In genomic region chr3:72155391-72156064, GRCh38 we compare ENCODE assay signal across 8 cellular contexts.
DNase-seq lines count a peak whose midpoint lies in the region; TF ChIP-seq lines count a peak whose summit lies in the region.

No MANE protein-coding gene starts in this region.

- no peak overlapping the region for H3K18ac ChIP-seq in H9 (ENCODE audit: insufficient read length, low read depth, low read length)

- H2BK120ac ChIP-seq in H9 (ENCODE audit: low read depth, low read length, poor library complexity, severe bottlenecking) = no peak overlapping the region

- H4K91ac ChIP-seq in H9 (ENCODE audit: insufficient read length, low read depth, low read length) = no peak overlapping the region

- H3K4me3 ChIP-seq in AG10803 (ENCODE audit: low read length) (peak overlapping the region; percentile 8; the same call in 1 of the 2 replicates), fibroblast of lung (replicated peaks in 1 of 4; ENCODE audit: control extremely low read depth in 1 of 4, insufficient read depth in 1 of 4, low read depth in 3 of 4, low read length in 4 of 4) (no peak overlapping the region), osteoblast (ENCODE audit: insufficient read depth, low read length) (no peak overlapping the region)

- no CpG with 5 or more reads among the region's 12 CpGs for WGBS in H9 (ENCODE audit: extremely low coverage, insufficient read length, low lambda C conversion rate)

- H2AFZ ChIP-seq in fibroblast of lung (ENCODE audit: low read length) (no peak overlapping the region), osteoblast (ENCODE audit: low read length) (peak overlapping the region; percentile 7), H9 (ENCODE audit: low read length) (no peak overlapping the region)

- H3K4me1 ChIP-seq in fibroblast of lung (ENCODE audit: control insufficient read depth, extremely low read depth, insufficient read depth, low read length) (peaks cover 9% of the 10 kb centered on the region), osteoblast (ENCODE audit: insufficient read depth, low read length) (peaks cover 30% of the 10 kb centered on the region), H9 (ENCODE audit: insufficient read depth, low read length) (no peaks in the 10 kb centered on the region)

- no peak overlapping the region for H4K8ac ChIP-seq in H9 (replicated peaks; ENCODE audit: insufficient read length, low read depth, low read length)

- H3K4me1 Mint-ChIP-seq in H9 = peaks cover 7 to 18% of the 10 kb centered on the region in 2 experiments; a peak in 3 of 4 replicates

- no peak overlapping the region for H2AK5ac ChIP-seq in H9 (ENCODE audit: insufficient read length, low read length)

- H3K36me3 Mint-ChIP-seq in H9 (ENCODE audit: insufficient read depth in 1 of 3, low read depth in 3 of 3) = peaks cover 0 to 3% (median 0%) of the 10 kb centered on the region in 3 experiments; a peak in 3 of 7 replicates

- H3K79me2 ChIP-seq in fibroblast of lung (ENCODE audit: control insufficient read depth, insufficient read depth, low read length) (no peaks in the 10 kb centered on the region), osteoblast (ENCODE audit: insufficient read depth, low read length) (no peaks in the 10 kb centered on the region), H9 (ENCODE audit: insufficient read depth, low read length) (no peaks in the 10 kb centered on the region)

- no peak overlapping the region for H3K56ac ChIP-seq in H9 (ENCODE audit: insufficient read length, low read depth, low read length)

- H3T11ph ChIP-seq in H9 (ENCODE audit: low read length) = no peak overlapping the region

- H3K9ac ChIP-seq in fibroblast of lung (ENCODE audit: insufficient read depth, low read length) (no peak overlapping the region), H9 (ENCODE audit: extremely low read depth, insufficient read length, low read length) (no peak overlapping the region)

- H3K9me3 Mint-ChIP-seq in H9 = no peaks in the 10 kb centered on the region; a peak in 1 of 5 replicates

- H3K9me3 ChIP-seq in fibroblast of lung (ENCODE audit: control insufficient read depth, insufficient read depth, low read depth, low read length) (no peaks in the 10 kb centered on the region), osteoblast (ENCODE audit: low read depth, low read length) (no peaks in the 10 kb centered on the region), H9 (ENCODE audit: control insufficient read depth, low read depth, low read length) (peaks cover 6% of the 10 kb centered on the region)

- no peak overlapping the region for H4K5ac ChIP-seq in H9 (ENCODE audit: insufficient read length, low read depth, low read length)

- TF ChIP-seq CTCF in AG10803 (conservative IDR thresholded peaks at IDR 0.05; ENCODE audit: low read length) (no peak), fibroblast of lung (conservative IDR thresholded peaks at IDR 0.05 in 1 of 2, IDR thresholded peaks at IDR 0.05 in 1 of 2; ENCODE audit: low read depth in 1 of 2, low read length in 2 of 2) (no peak), osteoblast (IDR thresholded peaks at IDR 0.05; ENCODE audit: extremely low read depth, low read depth, low read length) (no peak), H9 (conservative IDR thresholded peaks at IDR 0.05) (no peak)

- DNase-seq in AG10803 (ENCODE audit: low read depth) (peak; percentile 100), RPMI7951 (ENCODE audit: low read depth) (peak; percentile 100), fibroblast of lung (ENCODE audit: low read depth in 2 of 2) (peak; percentile 98), osteoblast (ENCODE audit: insufficient read length, low spot score, missing footprints) (peak; percentile 94), cerebellum (ENCODE audit: low spot score) (no peak), H9 (no peak), HuH-7.5 (ENCODE audit: low spot score) (no peak), HUDEP-2 (lab: John Stamatoyannopoulos, UW; ENCODE audit: unreplicated experiment in 76 of 76) (no peak)

- no peak overlapping the region for H2BK12ac ChIP-seq in H9 (ENCODE audit: insufficient read length, low read depth, low read length)

- H3K79me1 ChIP-seq in H9 (ENCODE audit: insufficient read depth, low read depth, low read length, poor library complexity, severe bottlenecking) = no peaks in the 10 kb centered on the region

- H3K4me2 ChIP-seq in fibroblast of lung (ENCODE audit: extremely low read depth, insufficient read depth, low read length) (peak overlapping the region; percentile 4), osteoblast (ENCODE audit: insufficient read depth, low read length) (peak overlapping the region; percentile 27), H9 (ENCODE audit: insufficient read depth, insufficient read length, low read length) (no peak overlapping the region)

- H4K20me1 ChIP-seq in fibroblast of lung (ENCODE audit: control insufficient read depth, extremely low read depth, insufficient read depth, low read length) (no peaks in the 10 kb centered on the region), osteoblast (ENCODE audit: insufficient read depth, low read length) (no peaks in the 10 kb centered on the region), H9 (ENCODE audit: control insufficient read depth, insufficient read depth, insufficient read length) (no peaks in the 10 kb centered on the region)

- peak overlapping the region in 1 of 3 experiments; percentile 29; a peak in 2 of 7 replicates for H3K27ac Mint-ChIP-seq in H9

- H2BK20ac ChIP-seq in H9 (ENCODE audit: low read depth, low read length, poor library complexity, severe bottlenecking) = no peak overlapping the region

- H3K4me3 Mint-ChIP-seq in H9 = no peak overlapping the region

- H3K23ac ChIP-seq in H9 (ENCODE audit: insufficient read length, low read depth, low read length) = no peak overlapping the region

- no peak overlapping the region for H3K4ac ChIP-seq in H9 (ENCODE audit: low read depth, low read length)

- H3K27ac ChIP-seq in fibroblast of lung (ENCODE audit: insufficient read depth, low read length) (peak overlapping the region; percentile 1), osteoblast (ENCODE audit: low read depth, low read length) (peak overlapping the region; percentile 83), H9 (ENCODE audit: insufficient read length, low read depth, low read length) (no peak overlapping the region)

- no peaks in the 10 kb centered on the region for H3K27me3 ChIP-seq in fibroblast of lung (ENCODE audit: control insufficient read depth, insufficient read depth, low read length)
- no peaks in the 10 kb centered on the region for H3K27me3 ChIP-seq in osteoblast (ENCODE audit: insufficient read depth, low read length)
- no peaks in the 10 kb centered on the region for H3K27me3 ChIP-seq in H9 (ENCODE audit: insufficient read depth, low read length)

- no peaks in the 10 kb centered on the region for H3K23me2 ChIP-seq in H9 (ENCODE audit: insufficient read length, low read depth, low read length, poor library complexity, severe bottlenecking)

- H3K14ac ChIP-seq in H9 (ENCODE audit: insufficient read depth, low read length) = no peak overlapping the region

- H2BK15ac ChIP-seq in H9 (ENCODE audit: low read depth, low read length) = no peak overlapping the region

- H3K27me3 Mint-ChIP-seq in H9 (ENCODE audit: low read depth) = peaks cover 1% of the 10 kb centered on the region; the same call in 1 of the 2 replicates

- H2BK5ac ChIP-seq in H9 (ENCODE audit: insufficient read length, low read length) = no peak overlapping the region

- H3K36me3 ChIP-seq in fibroblast of lung (ENCODE audit: control insufficient read depth, insufficient read depth, low read length) (no peaks in the 10 kb centered on the region), osteoblast (ENCODE audit: insufficient read depth, low read length) (no peaks in the 10 kb centered on the region)

Comparison
In these comparisons a context has a peak if more than half of its experiments do, and no peak if none do; other contexts are left out.
1. DNase-seq: peak in AG10803 (single experiment), RPMI7951 (single experiment), fibroblast of lung (2 of 2) and osteoblast (single experiment); none in cerebellum (single experiment), H9 (single experiment), HuH-7.5 (single experiment) and HUDEP-2 (0 of 76).